ENCODE assay signal across 10 cellular contexts in genomic region chr9:129332581-129332980, GRCh38.
DNase-seq lines count a peak whose midpoint lies in the region; ATAC-seq and TF ChIP-seq lines count a peak whose summit lies in the region.
"Had no signal": no experiment of that assay in that cellular context is flagged by ENCODE, and none has a peak within 500 bp of the region (broad histone marks: within the 10 kb centered on the region; RNA-seq: fewer than 3 reads in every experiment).

No MANE protein-coding gene starts in this region.

- peaks cover 47 to 55% (median 47%) of the 10 kb centered on the region in 4 donors for H3K4me1 ChIP-seq in upper lobe of left lung

- TF ChIP-seq CTCF in dorsolateral prefrontal cortex (IDR thresholded peaks at IDR 0.05 in 54 of 56, conservative IDR thresholded peaks at IDR 0.05 in 2 of 56; ENCODE audit: low read depth in 1 of 56, partially characterized antibody in 56 of 56) (no peak), nephron progenitor cell (IDR thresholded peaks at IDR 0.05) (no peak), upper lobe of left lung (IDR thresholded peaks at IDR 0.05) (no peak), natural killer cell (IDR thresholded peaks at IDR 0.05) (no peak)

- H3K4me3 ChIP-seq in dorsolateral prefrontal cortex (no peak overlapping the region), upper lobe of left lung (no peak overlapping the region)

- peaks cover 0 to 10% (median 2%) of the 10 kb centered on the region in 4 donors for H3K9me3 ChIP-seq in upper lobe of left lung

- ATAC-seq in upper lobe of left lung (ENCODE audit: low FRiP score in 2 of 2) (no peak), natural killer cell (no peak), HG02840 (IDR thresholded peaks at IDR 0.05; ENCODE audit: low FRiP score, unreplicated experiment) (no peak)
- ATAC-seq: activated naive CD8-positive, alpha-beta T cell treated with anti-CD3 and anti-CD28 coated beads, Interleukin-2, amount 50 U/mL, for 24 hours had no signal

- no peaks in the 10 kb centered on the region for H3K36me3 Mint-ChIP-seq in activated T-cell treated with anti-CD3 and anti-CD28 coated beads, Interleukin-2, amount 50 U/mL, for 24 hours (ENCODE audit: low read depth)
- no peaks in the 10 kb centered on the region for H3K36me3 Mint-ChIP-seq in nephron progenitor cell (ENCODE audit: low read depth)
- H3K36me3 Mint-ChIP-seq in natural killer cell: peaks cover 5% of the 10 kb centered on the region

- H3K9me3 Mint-ChIP-seq in activated T-cell treated with anti-CD3 and anti-CD28 coated beads, Interleukin-2, amount 50 U/mL, for 24 hours: peaks cover 10% of the 10 kb centered on the region
- H3K9me3 Mint-ChIP-seq in nephron progenitor cell: peaks cover 11% of the 10 kb centered on the region
- H3K9me3 Mint-ChIP-seq in natural killer cell: no peaks in the 10 kb centered on the region

- peak overlapping the region; percentile 33 for H3K27ac Mint-ChIP-seq in activated T-cell treated with anti-CD3 and anti-CD28 coated beads, Interleukin-2, amount 50 U/mL, for 24 hours
- H3K27ac Mint-ChIP-seq in nephron progenitor cell (peak overlapping the region; percentile 94), natural killer cell (no peak overlapping the region)
- H3K27ac Mint-ChIP-seq: activated naive CD8-positive, alpha-beta T cell treated with anti-CD3 and anti-CD28 coated beads, Interleukin-2, amount 50 U/mL, for 24 hours had no signal

- intact Hi-C loops in dorsolateral prefrontal cortex (cut with DNase I): no loop called here
- intact Hi-C loops in natural killer cell (cut with micrococcal nuclease): no loop called here

- no peaks in the 10 kb centered on the region for H3K27me3 Mint-ChIP-seq in activated T-cell treated with anti-CD3 and anti-CD28 coated beads, Interleukin-2, amount 50 U/mL, for 24 hours
- H3K27me3 Mint-ChIP-seq in nephron progenitor cell (ENCODE audit: low read depth, poor library complexity): no peaks in the 10 kb centered on the region
- H3K27me3 Mint-ChIP-seq in natural killer cell (ENCODE audit: low read depth in 2 of 2): peaks cover 0 to 10% of the 10 kb centered on the region in 2 donors

- no peak overlapping the region for H3K4me3 Mint-ChIP-seq in activated T-cell treated with anti-CD3 and anti-CD28 coated beads, Interleukin-2, amount 50 U/mL, for 24 hours
- H3K4me3 Mint-ChIP-seq in nephron progenitor cell: no peak overlapping the region
- H3K4me3 Mint-ChIP-seq in natural killer cell: no peak overlapping the region
- H3K4me3 Mint-ChIP-seq: activated naive CD8-positive, alpha-beta T cell treated with anti-CD3 and anti-CD28 coated beads, Interleukin-2, amount 50 U/mL, for 24 hours had no signal

- 68 to 76% methylated on average over 4 of the region's 4 CpGs for WGBS in upper lobe of left lung, 2 donors

- TF ChIP-seq POLR2A in upper lobe of left lung (IDR thresholded peaks at IDR 0.05): no peak

- no peak for DNase-seq in activated T-cell treated with anti-CD3 and anti-CD28 coated beads, Interleukin-2, amount 50 U/mL, for 24 hours
- no peak for DNase-seq in activated T-cell treated with anti-CD3 and anti-CD28 coated beads, Interleukin-2, amount 50 U/mL, for 48 hours
- no peak for DNase-seq in dorsolateral prefrontal cortex
- no peak for DNase-seq in nephron progenitor cell
- no peak for DNase-seq in upper lobe of left lung
- no peak for DNase-seq in natural killer cell
- DNase-seq in NCI-H2171 (lab: John Stamatoyannopoulos, UW): no peak
- DNase-seq: ACHN; activated naive CD8-positive, alpha-beta T cell treated with anti-CD3 and anti-CD28 coated beads, Interleukin-2, amount 50 U/mL, for 24 hours had no signal

- H3K4me1 Mint-ChIP-seq in activated T-cell treated with anti-CD3 and anti-CD28 coated beads, Interleukin-2, amount 50 U/mL, for 24 hours (ENCODE audit: low read depth): peaks cover 45% of the 10 kb centered on the region
- H3K4me1 Mint-ChIP-seq in nephron progenitor cell (peaks cover 61% of the 10 kb centered on the region), natural killer cell (peaks cover 0 to 21% of the 10 kb centered on the region in 2 donors)

- H3K36me3 ChIP-seq in upper lobe of left lung: no peaks in the 10 kb centered on the region

- H3K27ac ChIP-seq in dorsolateral prefrontal cortex (peak overlapping the region in 33 of 59 donors; percentile 0 to 88 (median 49)), upper lobe of left lung (peak overlapping the region in 3 of 4 donors; percentile 13 to 88 (median 75))

- no peak for TF ChIP-seq EP300 in upper lobe of left lung (IDR thresholded peaks at IDR 0.05)

- no peaks in the 10 kb centered on the region for H3K27me3 ChIP-seq in dorsolateral prefrontal cortex
- H3K27me3 ChIP-seq in upper lobe of left lung: no peaks in the 10 kb centered on the region

Comparison
In these comparisons a context has a peak if more than half of its experiments do, and no peak if none do; other contexts are left out.
1. H3K27ac Mint-ChIP-seq: peak in activated T-cell treated with anti-CD3 and anti-CD28 coated beads, Interleukin-2, amount 50 U/mL, for 24 hours (single experiment) and nephron progenitor cell (single experiment); none in natural killer cell (0 of 2).